Comparison of ENCODE assay signal across 16 cellular contexts in genomic region chr11:112634551-112634950, GRCh38.
"Had no signal": no experiment of that assay in that cellular context is flagged by ENCODE, and none has a peak within 500 bp of the region (broad histone marks: within the 10 kb centered on the region; RNA-seq: fewer than 3 reads in every experiment).

No MANE protein-coding gene starts in this region.

- H3K27ac ChIP-seq: cardiac muscle cell, coronary artery, sigmoid colon, testis had no signal

- H3K4me1 ChIP-seq: sigmoid colon, testis had no signal

- H3K4me3 ChIP-seq: cardiac muscle cell, coronary artery, sigmoid colon, testis had no signal

- H3K36me3 ChIP-seq: cardiac muscle cell, sigmoid colon had no signal

- H3K4me3 Mint-ChIP-seq: activated CD8-positive, alpha-beta T cell treated with anti-CD3 and anti-CD28 coated beads, Interleukin-2, amount 10 ng/mL, durations not matched to agents 7 days and 5 days; activated naive CD8-positive, alpha-beta T cell treated with anti-CD3 and anti-CD28 coated beads, Interleukin-2, amount 50 U/mL, for 24 hours; naive thymus-derived CD8-positive, alpha-beta T cell; T-helper 1 cell treated with Interleukin-12 subunit alpha and Interleukin-12 subunit beta and Interleukin-4 antibody, amounts not matched to agents 30 μg/mL and 1 μg/mL, for 36 hours had no signal

- ATAC-seq: activated CD8-positive, alpha-beta T cell treated with anti-CD3 and anti-CD28 coated beads, Interleukin-2, amount 10 ng/mL, durations not matched to agents 7 days and 5 days; activated naive CD8-positive, alpha-beta T cell treated with anti-CD3 and anti-CD28 coated beads, Interleukin-2, amount 50 U/mL, for 24 hours; left colon; naive thymus-derived CD8-positive, alpha-beta T cell had no signal

- H3K9me3 ChIP-seq: testis had no signal

- H3K27ac Mint-ChIP-seq: activated CD8-positive, alpha-beta T cell treated with anti-CD3 and anti-CD28 coated beads, Interleukin-2, amount 10 ng/mL, durations not matched to agents 7 days and 5 days; activated naive CD8-positive, alpha-beta T cell treated with anti-CD3 and anti-CD28 coated beads, Interleukin-2, amount 50 U/mL, for 24 hours; naive thymus-derived CD8-positive, alpha-beta T cell; T-helper 1 cell treated with Interleukin-12 subunit alpha and Interleukin-12 subunit beta and Interleukin-4 antibody, amounts not matched to agents 30 μg/mL and 1 μg/mL, for 36 hours had no signal

- H3K4me1 Mint-ChIP-seq: activated naive CD8-positive, alpha-beta T cell treated with anti-CD3 and anti-CD28 coated beads, Interleukin-2, amount 50 U/mL, for 24 hours; naive thymus-derived CD8-positive, alpha-beta T cell had no signal

- DNase-seq: activated CD4-positive, alpha-beta T cell treated with anti-CD3 and anti-CD28 coated beads for 4 hours; activated CD8-positive, alpha-beta memory T cell treated with anti-CD3 and anti-CD28 coated beads, Interleukin-2, amount 50 U/mL, for 48 hours; activated CD8-positive, alpha-beta T cell treated with anti-CD3 and anti-CD28 coated beads, Interleukin-2, amount 10 ng/mL, durations not matched to agents 7 days and 5 days; activated naive CD4-positive, alpha-beta T cell treated with Interleukin-2 at 50 U/mL for 16 hours; activated naive CD8-positive, alpha-beta T cell treated with anti-CD3 and anti-CD28 coated beads, Interleukin-2, amount 50 U/mL, for 24 hours; effector memory CD4-positive, alpha-beta T cell; left colon; naive thymus-derived CD8-positive, alpha-beta T cell; sigmoid colon; stimulated activated CD4-positive, alpha-beta T cell treated with anti-CD3 and anti-CD28 coated beads, Interleukin-12 subunit alpha, Interleukin-12 subunit beta, amount 100 ng/mL, for 4 hours; stimulated activated CD4-positive, alpha-beta T cell treated with anti-CD3 and anti-CD28 coated beads, Interleukin-2, amount 100 ng/mL, for 48 hours; stimulated activated naive CD4-positive, alpha-beta T cell treated with Interleukin-2 at 50 U/mL for 16 hours; testis had no signal

- H3K27me3 ChIP-seq: sigmoid colon, testis had no signal
